In the genomic region with DNA sequence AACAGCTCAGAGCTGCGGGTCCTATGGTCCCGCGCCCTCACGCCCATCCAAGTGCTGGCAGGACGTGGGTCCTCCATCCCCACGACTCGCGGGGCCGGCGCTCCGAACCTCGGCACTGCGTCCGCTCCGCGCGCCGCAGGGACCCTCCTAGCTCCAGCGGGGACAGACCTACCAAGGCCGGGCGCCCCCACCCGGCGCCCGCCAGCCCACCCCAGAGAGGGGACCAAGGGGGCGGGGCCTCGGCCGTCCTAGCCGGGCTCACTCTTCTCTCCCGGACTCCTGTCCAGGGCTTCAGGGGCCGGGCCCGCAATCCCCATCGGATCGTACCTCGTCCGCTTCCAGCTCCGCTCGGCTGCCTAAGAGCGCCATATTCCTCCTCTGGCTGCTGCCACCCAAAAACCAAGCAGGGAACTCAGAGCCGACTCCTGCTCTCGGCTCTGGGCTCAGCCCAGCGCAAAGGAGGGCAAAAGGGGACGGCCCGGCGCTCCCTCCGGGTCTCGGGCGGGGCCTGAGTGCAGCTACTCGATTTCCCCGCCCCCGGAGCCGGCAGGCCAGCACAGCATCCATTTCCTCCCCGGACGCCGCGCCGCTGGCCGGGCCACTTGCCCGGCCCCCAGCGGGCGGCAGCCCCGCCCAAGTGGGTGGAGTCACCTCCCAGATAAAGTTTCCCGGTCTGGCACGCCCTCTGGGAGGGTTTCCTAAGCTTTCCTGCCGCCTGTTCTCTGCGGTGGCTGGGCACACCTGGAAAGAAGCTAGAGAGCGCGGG, we compare ENCODE assay signal across 8 cellular contexts. TPM values are rescaled to one million over a fixed set of nuclear protein-coding genes. Genes with fewer than 3 reads are reported as not detected.
DNase-seq lines count a peak whose midpoint lies in the region; ATAC-seq and TF ChIP-seq lines count a peak whose summit lies in the region.

TSS of gene TTC39B (minus strand) at position 460 of the 766 bp plus-strand sequence. CDS start at position 369, 91 bp downstream.

- peak within 1 kb of the TSS; percentile 93 for H3K14ac ChIP-seq in IMR-90 (replicated peaks; ENCODE audit: low read depth, low read length)

- no peaks in the 10 kb centered on the region for H3K36me3 ChIP-seq in IMR-90 (ENCODE audit: control insufficient read depth, insufficient read depth, low read length)
- H3K36me3 ChIP-seq in Peyer's patch = no peaks in the 10 kb centered on the region

- no TSS peak for BruUV-seq in IMR-90 (replicated peaks; lab: Mats Ljungman, UMichigan)

- H3K27ac ChIP-seq in IMR-90 (ENCODE audit: insufficient read depth, low read length) (peak within 1 kb of the TSS; percentile 96), Peyer's patch (peak within 1 kb of the TSS; percentile 83 to 93 (median 86))

- H3K4me3 ChIP-seq in IMR-90 (ENCODE audit: insufficient read depth, low read depth, low read length) = peak within 1 kb of the TSS; percentile 95
- peak within 1 kb of the TSS; percentile 69 to 82 (median 77) for H3K4me3 ChIP-seq in Peyer's patch
- H3K4me3 ChIP-seq in fibroblast of pulmonary artery (replicated peaks; ENCODE audit: low read depth, low read length) = peak within 1 kb of the TSS; percentile 85

- peak within 1 kb of the TSS; percentile 76 for H2BK120ac ChIP-seq in IMR-90 (ENCODE audit: low read depth, low read length)

- H4K8ac ChIP-seq in IMR-90 (ENCODE audit: low read depth in 2 of 2, low read length in 2 of 2) = peak within 1 kb of the TSS; percentile 73 to 84; a peak in 3 of 4 replicates

- in situ Hi-C loops in IMR-90 (cut with MboI; ENCODE audit: low sequenced_read_pairs) = loop anchor here (10.0 kb wide), 1 partner anchor 108 kb away; no protein-coding TSS in a partner anchor

- peak within 1 kb of the TSS; percentile 95 for H3K4me3 Mint-ChIP-seq in activated T-helper 17 cell treated with anti-CD3 and anti-CD28 coated beads, Interleukin-2, amount 50 U/mL, for 72 hours
- peak within 1 kb of the TSS; percentile 97 for H3K4me3 Mint-ChIP-seq in natural killer cell

- H3K4me1 ChIP-seq in IMR-90 (ENCODE audit: control insufficient read depth, insufficient read depth, low read length) (peaks cover 5% of the 10 kb centered on the region), Peyer's patch (peaks cover 0 to 19% (median 5%) of the 10 kb centered on the region in 4 donors)

- peak within 1 kb of the TSS; percentile 93 for H3K27ac Mint-ChIP-seq in activated T-helper 17 cell treated with anti-CD3 and anti-CD28 coated beads, Interleukin-2, amount 50 U/mL, for 72 hours
- H3K27ac Mint-ChIP-seq in natural killer cell = peak within 1 kb of the TSS; percentile 85 to 95

- intact Hi-C loops in IMR-90 (cut with micrococcal nuclease) (loop anchor here (1.0 to 5.0 kb wide), 4 partner anchors 66 to 115 kb away; partner anchors contain the start of gene SNAPC3), natural killer cell (cut with micrococcal nuclease) (loop anchor here (1.0 to 2.0 kb wide), 2 partner anchors 11 to 204 kb away; partner anchors contain the start of gene PSIP1)

- no peak within 1 kb of the TSS for H2BK20ac ChIP-seq in IMR-90 (ENCODE audit: low read depth, low read length)

- no peaks in the 10 kb centered on the region for H3K27me3 ChIP-seq in IMR-90 (ENCODE audit: control insufficient read depth, insufficient read depth, low read length)
- H3K27me3 ChIP-seq in Peyer's patch = no peaks in the 10 kb centered on the region

- H3K4me2 ChIP-seq in IMR-90 (ENCODE audit: low read depth, low read length) = peak within 1 kb of the TSS; percentile 85

- peak; percentile 92 for DNase-seq in DMS153 treated with DMSO at 0.1 percent for 48 hours (lab: John Stamatoyannopoulos, UW; ENCODE audit: unreplicated experiment)
- DNase-seq in IMR-90 = peak; percentile 87
- DNase-seq in Peyer's patch = peak; percentile 87 to 97 (median 97)
- peak; percentile 89 for DNase-seq in fibroblast of pulmonary artery (ENCODE audit: low read depth)
- peak; percentile 81 for DNase-seq in natural killer cell
- peak; percentile 26 to 79 (median 52) for DNase-seq in stimulated activated naive CD4-positive, alpha-beta T cell (lab: John Stamatoyannopoulos, UW)

- peak; percentile 95 for ATAC-seq in GM21576 (IDR thresholded peaks at IDR 0.05; ENCODE audit: unreplicated experiment)
- peak; percentile 94 for ATAC-seq in IMR-90 (ENCODE audit: low read depth)
- ATAC-seq in activated T-helper 17 cell treated with anti-CD3 and anti-CD28 coated beads, Interleukin-2, amount 50 U/mL, for 72 hours (replicated peaks) = peak; percentile 88
- peak; percentile 89 to 96 (median 91) for ATAC-seq in natural killer cell

- CTCF ChIA-PET in IMR-90 (lab: Yijun Ruan, JAX) = interaction anchor here (1.1 to 1.2 kb wide), 2 partner anchors 10 to 40 kb away, joined by 4 to 6 read pairs; no protein-coding TSS in a partner anchor

- WGBS in IMR-90 (ENCODE audit: extremely low coverage in 2 of 2, insufficient read length in 1 of 2), 2 experiments = 0% methylated on average over 46 of the region's 67 CpGs; no CpG with 5 or more reads in 1 of the 2 experiments

- TF ChIP-seq RAD21 in IMR-90 (IDR thresholded peaks at IDR 0.05; ENCODE audit: low read length) = no peak

- peak within 1 kb of the TSS; percentile 78; the same call in 1 of the 2 replicates for H3K18ac ChIP-seq in IMR-90 (ENCODE audit: low read depth, low read length)

- H3K27me3 Mint-ChIP-seq in activated T-helper 17 cell treated with anti-CD3 and anti-CD28 coated beads, Interleukin-2, amount 50 U/mL, for 72 hours = no peaks in the 10 kb centered on the region
- H3K27me3 Mint-ChIP-seq in natural killer cell (ENCODE audit: low read depth in 2 of 2) = no peaks in the 10 kb centered on the region

- H3K56ac ChIP-seq in IMR-90 (ENCODE audit: extremely low read depth, insufficient read depth, low read length) = peak within 1 kb of the TSS; percentile 82; the same call in 1 of the 2 replicates

- H2BK5ac ChIP-seq in IMR-90 (ENCODE audit: low read depth, low read length, poor library complexity, severe bottlenecking) = peak within 1 kb of the TSS; percentile 73

- peak within 1 kb of the TSS; percentile 26; the same call in 1 of the 2 replicates for H2AK5ac ChIP-seq in IMR-90 (ENCODE audit: low read depth, low read length)

- peak within 1 kb of the TSS; percentile 98 for H2AFZ ChIP-seq in IMR-90 (replicated peaks; ENCODE audit: low read length, poor library complexity)

- peak within 1 kb of the TSS; percentile 95 for H3K9ac ChIP-seq in IMR-90 (ENCODE audit: low read depth, low read length)

- H2BK15ac ChIP-seq in IMR-90 (ENCODE audit: low read depth, low read length) = peak within 1 kb of the TSS; percentile 72; the same call in 1 of the 3 replicates

- POLR2A ChIA-PET in IMR-90 (lab: Charles Lee; ENCODE audit: unreplicated experiment) = interaction anchor here (0.6 to 1.0 kb wide), 3 partner anchors 22 to 857 kb away, joined by 3 to 4 read pairs (median 3); no protein-coding TSS in a partner anchor

- H4K5ac ChIP-seq in IMR-90 (ENCODE audit: low read depth, low read length) = peak within 1 kb of the TSS; percentile 47; the same call in 1 of the 2 replicates

- TF ChIP-seq POLR2A in IMR-90 (IDR thresholded peaks at IDR 0.05; ENCODE audit: low read depth, low read length) = peak; percentile 57; the same call in 1 of the 2 replicates
- peak; percentile 92 to 94 for TF ChIP-seq POLR2A in Peyer's patch (IDR thresholded peaks at IDR 0.05)

- H3K4me1 Mint-ChIP-seq in activated T-helper 17 cell treated with anti-CD3 and anti-CD28 coated beads, Interleukin-2, amount 50 U/mL, for 72 hours = peaks cover 35% of the 10 kb centered on the region
- H3K4me1 Mint-ChIP-seq in natural killer cell = peaks cover 48 to 50% of the 10 kb centered on the region in 2 donors

- dilution Hi-C loops in IMR-90 (cut with HindIII; ENCODE audit: low sequenced_read_pairs, unreplicated experiment) = no loop called here

- H4K91ac ChIP-seq in IMR-90 (ENCODE audit: insufficient read depth, low read depth, low read length) = peak within 1 kb of the TSS; percentile 84

- peaks cover 2% of the 10 kb centered on the region; the same call in 1 of the 2 replicates for H3K9me1 ChIP-seq in IMR-90 (ENCODE audit: insufficient read depth, low read length)

- peaks cover 17 to 26% of the 10 kb centered on the region in 2 experiments for H3K79me1 ChIP-seq in IMR-90 (ENCODE audit: low read depth in 1 of 2, low read length in 2 of 2)

- H3K23ac ChIP-seq in IMR-90 (ENCODE audit: low read depth, low read length) = peak within 1 kb of the TSS; percentile 68

- peak within 1 kb of the TSS; percentile 82 for H3K4ac ChIP-seq in IMR-90 (ENCODE audit: low read depth, low read length)

- H3K36me3 Mint-ChIP-seq in activated T-helper 17 cell treated with anti-CD3 and anti-CD28 coated beads, Interleukin-2, amount 50 U/mL, for 72 hours (ENCODE audit: low read depth) = peaks cover 6% of the 10 kb centered on the region
- H3K36me3 Mint-ChIP-seq in natural killer cell = no peaks in the 10 kb centered on the region

- H3K9me3 ChIP-seq in IMR-90 (ENCODE audit: control insufficient read depth, insufficient read depth, low read length) (no peaks in the 10 kb centered on the region), Peyer's patch (no peaks in the 10 kb centered on the region)

- H3K9me3 Mint-ChIP-seq in activated T-helper 17 cell treated with anti-CD3 and anti-CD28 coated beads, Interleukin-2, amount 50 U/mL, for 72 hours = no peaks in the 10 kb centered on the region
- no peaks in the 10 kb centered on the region for H3K9me3 Mint-ChIP-seq in natural killer cell

- peak within 1 kb of the TSS; percentile 75 for H2AK9ac ChIP-seq in IMR-90 (replicated peaks; ENCODE audit: low read depth, low read length, poor library complexity)

- no peaks in the 10 kb centered on the region for H4K20me1 ChIP-seq in IMR-90 (ENCODE audit: insufficient read depth, low read length)

- TF ChIP-seq CTCF in IMR-90 (conservative IDR thresholded peaks at IDR 0.05; ENCODE audit: low read depth, low read length) (0 out of 2 replicates have a peak, but pooled peaks have one; percentile 16), Peyer's patch (IDR thresholded peaks at IDR 0.05) (peak in 1 of 6 experiments; percentile 29), fibroblast of pulmonary artery (IDR thresholded peaks at IDR 0.05; ENCODE audit: low read length, missing control alignments) (no peak), natural killer cell (IDR thresholded peaks at IDR 0.05) (no peak)

TF ChIP-seq in IMR-90, 13 proteins besides CTCF, POLR2A, EP300 and RAD21:
- TF ChIP-seq MAZ (IDR thresholded peaks at IDR 0.05; ENCODE audit: borderline replicate concordance, low read depth, low read length) (peak; percentile 82; the same call in 1 of the 2 replicates), RFX5 (IDR thresholded peaks at IDR 0.05; ENCODE audit: low read depth, low read length) (no peak)

RNA-seq across cellular contexts. Expression of gene TTC39B, which starts in this region (rescaled TPM):
- total RNA-seq in IMR-90 (2012; rRNA removed) (9.7 and 12.2 TPM in 2 replicates), Peyer's patch (10 to 100 TPM; 17.3 to 44.1 (median 33.1) TPM), natural killer cell (10 to 100 TPM; 51.2 to 65.1 (median 54.2) TPM)
- polyA plus RNA-seq in IMR-90 (2012; rRNA removed) = 1.8 and 2.5 TPM in 2 replicates
- polyA plus RNA-seq in IMR-90 (2012; cell fraction: cytosol; rRNA removed) = 0.30 and 0.68 TPM in 2 replicates
- polyA plus RNA-seq in IMR-90 (2012; cell fraction: nucleus; rRNA removed; ENCODE audit: low replicate concordance) = 1.3 and 8.3 TPM in 2 replicates
- 10 to 100 TPM; 14.5 to 19.1 TPM for total RNA-seq in activated T-helper 17 cell treated with anti-CD3 and anti-CD28 coated beads, Interleukin-2, amount 50 U/mL, for 72 hours

Comparison
In these comparisons a context has a peak if more than half of its experiments do, and no peak if none do; other contexts are left out.
1. Peak in every context shown above with its lines: DNase-seq, ATAC-seq, H3K4me3 ChIP-seq and H3K27ac ChIP-seq.